Comparison of ENCODE assay signal across 21 cellular contexts in genomic region chr6:90045535-90045934, GRCh38.
A peak's percentile ranks its signal among the peaks of the same experiment; 100 is the strongest.
DNase-seq lines count a peak whose midpoint lies in the region; ATAC-seq and TF ChIP-seq lines count a peak whose summit lies in the region.
"Had no signal": no experiment of that assay in that cellular context is flagged by ENCODE, and none has a peak within 500 bp of the region (broad histone marks: within the 10 kb centered on the region; RNA-seq: fewer than 3 reads in every experiment).

No MANE protein-coding gene starts in this region.

- no peak overlapping the region for H3K4me3 Mint-ChIP-seq in activated naive CD4-positive, alpha-beta T cell treated with anti-CD3 and anti-CD28 coated beads for 36 hours
- no peak overlapping the region for H3K4me3 Mint-ChIP-seq in activated B cell treated with CpG ODN at 0.5 μM for 24 hours
- H3K4me3 Mint-ChIP-seq in stimulated activated memory B cell treated with anti-CD40 and anti-IgM and Interleukin-4, amounts not matched to agents 10 μg/mL and 1 μg/mL and 100 μg/mL, for 72 hours, result no peak overlapping the region
- H3K4me3 Mint-ChIP-seq: T-cell, type B pancreatic cell had no signal

- H3K9me3 Mint-ChIP-seq in activated naive CD4-positive, alpha-beta T cell treated with anti-CD3 and anti-CD28 coated beads for 36 hours, result no peaks in the 10 kb centered on the region
- no peaks in the 10 kb centered on the region for H3K9me3 Mint-ChIP-seq in activated B cell treated with CpG ODN at 0.5 μM for 24 hours
- H3K9me3 Mint-ChIP-seq in stimulated activated memory B cell treated with anti-CD40 and anti-IgM and Interleukin-4, amounts not matched to agents 10 μg/mL and 1 μg/mL and 100 μg/mL, for 72 hours, result no peaks in the 10 kb centered on the region
- H3K9me3 Mint-ChIP-seq: activated naive CD4-positive, alpha-beta T cell treated with anti-CD3 and anti-CD28 coated beads, Interleukin-2, amount 50 U/mL, for 72 hours; naive thymus-derived CD8-positive, alpha-beta T cell; T-cell; type B pancreatic cell had no signal

- POLR2A ChIA-PET in activated B cell treated with CpG ODN at 0.5 μM for 24 hours (lab: Charles Lee), result no interaction called here

- H3K27ac Mint-ChIP-seq in activated naive CD4-positive, alpha-beta T cell treated with anti-CD3 and anti-CD28 coated beads for 36 hours, result peak overlapping the region; percentile 1
- peak overlapping the region; percentile 55 for H3K27ac Mint-ChIP-seq in activated B cell treated with CpG ODN at 0.5 μM for 24 hours
- H3K27ac Mint-ChIP-seq in stimulated activated memory B cell treated with anti-CD40 and anti-IgM and Interleukin-4, amounts not matched to agents 10 μg/mL and 1 μg/mL and 100 μg/mL, for 72 hours, result peak overlapping the region; percentile 91
- H3K27ac Mint-ChIP-seq: type B pancreatic cell had no signal

- peaks cover 36% of the 10 kb centered on the region for H3K4me1 Mint-ChIP-seq in activated naive CD4-positive, alpha-beta T cell treated with anti-CD3 and anti-CD28 coated beads for 36 hours (ENCODE audit: low read depth)
- peaks cover 21% of the 10 kb centered on the region for H3K4me1 Mint-ChIP-seq in activated B cell treated with CpG ODN at 0.5 μM for 24 hours
- H3K4me1 Mint-ChIP-seq in stimulated activated memory B cell treated with anti-CD40 and anti-IgM and Interleukin-4, amounts not matched to agents 10 μg/mL and 1 μg/mL and 100 μg/mL, for 72 hours, result peaks cover 28% of the 10 kb centered on the region

- no peak for ATAC-seq in activated B cell treated with CpG ODN at 0.5 μM for 24 hours (ENCODE audit: low read depth)
- no peak for ATAC-seq in stimulated activated memory B cell treated with anti-CD40 and anti-IgM and Interleukin-4, amounts not matched to agents 10 μg/mL and 1 μg/mL and 100 μg/mL, for 72 hours
- no peak for ATAC-seq in GM19324 (IDR thresholded peaks at IDR 0.05; ENCODE audit: low FRiP score, unreplicated experiment)

- intact Hi-C loops in activated naive CD4-positive, alpha-beta T cell treated with anti-CD3 and anti-CD28 coated beads for 36 hours (cut with micrococcal nuclease), result no loop called here
- intact Hi-C loops in activated B cell treated with CpG ODN at 0.5 μM for 24 hours (cut with micrococcal nuclease), result no loop called here

- DNase-seq in activated naive CD4-positive, alpha-beta T cell treated with anti-CD3 and anti-CD28 coated beads for 36 hours, result no peak
- DNase-seq in activated naive CD4-positive, alpha-beta T cell (lab: John Stamatoyannopoulos, UW), result no peak
- DNase-seq in activated B cell treated with CpG ODN at 0.5 μM for 24 hours, result no peak
- DNase-seq in fibroblast of peridontal ligament (ENCODE audit: extremely low read depth), result peak; percentile 72
- DNase-seq in NOMO-1 treated with DMSO at 0.1 percent for 48 hours (lab: John Stamatoyannopoulos, UW; ENCODE audit: unreplicated experiment), result no peak
- DNase-seq in COR-L47 (lab: John Stamatoyannopoulos, UW), result no peak
- DNase-seq: cerebellar nuclear complex; GDM1; H7; islet precursor cell; naive thymus-derived CD8-positive, alpha-beta T cell; NCI-H1417 treated with DMSO at 0.1 percent for 48 hours; NCI-H2081; NCI-H69; stimulated activated CD8-positive, alpha-beta memory T cell treated with anti-CD3 and anti-CD28 coated beads, Interleukin-4, amount 100 ng/mL, for 48 hours; substantia nigra; T-cell had no signal

- peaks cover 18% of the 10 kb centered on the region for H3K36me3 Mint-ChIP-seq in activated naive CD4-positive, alpha-beta T cell treated with anti-CD3 and anti-CD28 coated beads for 36 hours (ENCODE audit: low read depth)
- H3K36me3 Mint-ChIP-seq in activated B cell treated with CpG ODN at 0.5 μM for 24 hours (ENCODE audit: low read depth), result peaks cover 37% of the 10 kb centered on the region
- H3K36me3 Mint-ChIP-seq in stimulated activated memory B cell treated with anti-CD40 and anti-IgM and Interleukin-4, amounts not matched to agents 10 μg/mL and 1 μg/mL and 100 μg/mL, for 72 hours, result peaks cover 11% of the 10 kb centered on the region
- H3K36me3 Mint-ChIP-seq: type B pancreatic cell had no signal

- CTCF ChIA-PET in activated naive CD4-positive, alpha-beta T cell treated with anti-CD3 and anti-CD28 coated beads for 36 hours (lab: Charles Lee), result interaction anchor here (1.4 to 1.6 kb wide), 2 partner anchors 22 to 28 kb away, joined by 3 to 4 read pairs; no protein-coding TSS in a partner anchor
- CTCF ChIA-PET in activated B cell treated with CpG ODN at 0.5 μM for 24 hours (lab: Charles Lee), result no interaction called here

- TF ChIP-seq CTCF in activated B cell treated with CpG ODN at 0.5 μM for 24 hours (IDR thresholded peaks at IDR 0.05), result no peak

- no peaks in the 10 kb centered on the region for H3K27me3 Mint-ChIP-seq in activated naive CD4-positive, alpha-beta T cell treated with anti-CD3 and anti-CD28 coated beads for 36 hours (ENCODE audit: low read depth)
- no peaks in the 10 kb centered on the region for H3K27me3 Mint-ChIP-seq in activated B cell treated with CpG ODN at 0.5 μM for 24 hours
- no peaks in the 10 kb centered on the region for H3K27me3 Mint-ChIP-seq in stimulated activated memory B cell treated with anti-CD40 and anti-IgM and Interleukin-4, amounts not matched to agents 10 μg/mL and 1 μg/mL and 100 μg/mL, for 72 hours
- H3K27me3 Mint-ChIP-seq: naive thymus-derived CD8-positive, alpha-beta T cell; T-cell; type B pancreatic cell had no signal

Comparison
In these comparisons a context has a peak if more than half of its experiments do, and no peak if none do; other contexts are left out.
1. H3K27ac Mint-ChIP-seq: peak in every context shown above with its lines; median percentile 91 in stimulated activated memory B cell treated with anti-CD40 and anti-IgM and Interleukin-4, amounts not matched to agents 10 μg/mL and 1 μg/mL and 100 μg/mL, for 72 hours; 55 in activated B cell treated with CpG ODN at 0.5 μM for 24 hours; 1 in activated naive CD4-positive, alpha-beta T cell treated with anti-CD3 and anti-CD28 coated beads for 36 hours.